8 cellular contexts compared by ENCODE assay signal in genomic region chr15:69159805-69160140, GRCh38. TPM values are rescaled to one million over a fixed set of nuclear protein-coding genes. Genes with fewer than 3 reads are reported as not detected.
DNase-seq lines count a peak whose midpoint lies in the region; ATAC-seq, FAIRE-seq and TF ChIP-seq lines count a peak whose summit lies in the region.

No MANE protein-coding gene starts in this region.

- TF ChIP-seq CTCF in A549 (IDR thresholded peaks at IDR 0.05): no peak

- TF ChIP-seq POLR2A in A549 (IDR thresholded peaks at IDR 0.05; ENCODE audit: low read length): no peak

- H3K36me3 Mint-ChIP-seq in dendritic cell treated with granulocyte-macrophage colony-stimulating factor and Interleukin-4, amounts not matched to agents 40 ng/mL and 50 ng/mL, for 4 days (ENCODE audit: low read depth): peaks cover 13% of the 10 kb centered on the region
- H3K36me3 Mint-ChIP-seq in naive B cell: no peaks in the 10 kb centered on the region

- FAIRE-seq in A549 (lab: Jason Lieb, UNC): no peak

- peak overlapping the region; percentile 78 for H3K4me2 ChIP-seq in A549

- WGBS in A549 (ENCODE audit: missing lambda C conversion rate): 18% methylated on average over 7 of the region's 7 CpGs

- peaks cover 21% of the 10 kb centered on the region for H3K4me1 ChIP-seq in A549

- CTCF ChIA-PET in A549 (lab: Yijun Ruan, JAX): interaction anchor here (1.9 to 6.2 kb wide), 9 partner anchors 10 to 256 kb away, joined by 5 to 51 read pairs (median 16); no protein-coding TSS in a partner anchor

- H3K27ac Mint-ChIP-seq in dendritic cell treated with granulocyte-macrophage colony-stimulating factor and Interleukin-4, amounts not matched to agents 40 ng/mL and 50 ng/mL, for 4 days: peak overlapping the region; percentile 86
- peak overlapping the region; percentile 89 to 98 (median 95) for H3K27ac Mint-ChIP-seq in naive B cell

- no peak for DNase-seq in A549 (ENCODE audit: low read depth in 1 of 2, low spot score in 1 of 2)
- DNase-seq in Jurkat, Clone E6-1 (ENCODE audit: low read depth, low spot score): no peak
- no peak for DNase-seq in naive B cell
- no peak for DNase-seq in AG08395 (ENCODE audit: low spot score)
- DNase-seq in NOMO-1 (lab: John Stamatoyannopoulos, UW; ENCODE audit: unreplicated experiment in 2 of 2): no peak
- no peak for DNase-seq in NOMO-1 treated with dmso at 0.1 percent for 144 hours (lab: John Stamatoyannopoulos, UW; ENCODE audit: unreplicated experiment)
- DNase-seq in activated CD4-positive, CD25-positive, alpha-beta regulatory T cell treated with anti-CD3 and anti-CD28 coated beads, Interleukin-2, amount 50 U/mL, for 72 hours: no peak

- peak overlapping the region; percentile 82 for H3K4me3 ChIP-seq in A549
- peak overlapping the region; percentile 75 for H3K4me3 ChIP-seq in Jurkat, Clone E6-1 (ENCODE audit: low read length)

- no peak for TF ChIP-seq RAD21 in A549 (conservative IDR thresholded peaks at IDR 0.05 in 1 of 2, IDR thresholded peaks at IDR 0.05 in 1 of 2)

- ATAC-seq in A549 (no peak), naive B cell (ENCODE audit: low read depth in 2 of 2) (no peak)

- H3K27ac ChIP-seq in A549: peak overlapping the region; percentile 61 to 89

- TF ChIP-seq EP300 in A549 (IDR thresholded peaks at IDR 0.05): no peak

- POLR2A ChIA-PET in A549 (lab: Yijun Ruan, JAX): interaction anchor here (0.5 to 2.2 kb wide), 14 partner anchors 14 to 896 kb away, joined by 3 to 10 read pairs (median 4); no protein-coding TSS in a partner anchor

- intact Hi-C loops in dendritic cell treated with granulocyte-macrophage colony-stimulating factor and Interleukin-4, amounts not matched to agents 40 ng/mL and 50 ng/mL, for 4 days (cut with micrococcal nuclease): loop anchor here (2.0 to 10.0 kb wide), 2 partner anchors 29 to 255 kb away; partner anchors contain the start of gene KIF23

- peaks cover 20% of the 10 kb centered on the region for H3K4me1 Mint-ChIP-seq in dendritic cell treated with granulocyte-macrophage colony-stimulating factor and Interleukin-4, amounts not matched to agents 40 ng/mL and 50 ng/mL, for 4 days (ENCODE audit: low read depth)
- H3K4me1 Mint-ChIP-seq in naive B cell: peaks cover 15 to 21% (median 18%) of the 10 kb centered on the region in 3 donors

- H3K4me3 Mint-ChIP-seq in dendritic cell treated with granulocyte-macrophage colony-stimulating factor and Interleukin-4, amounts not matched to agents 40 ng/mL and 50 ng/mL, for 4 days: peak overlapping the region; percentile 93
- peak overlapping the region; percentile 91 to 99 (median 96) for H3K4me3 Mint-ChIP-seq in naive B cell

- no peaks in the 10 kb centered on the region for H3K9me3 ChIP-seq in A549

- peaks cover 7% of the 10 kb centered on the region for H3K27me3 Mint-ChIP-seq in dendritic cell treated with granulocyte-macrophage colony-stimulating factor and Interleukin-4, amounts not matched to agents 40 ng/mL and 50 ng/mL, for 4 days
- peaks cover 2 to 3% (median 2%) of the 10 kb centered on the region in 3 donors for H3K27me3 Mint-ChIP-seq in naive B cell

- H3K9me3 Mint-ChIP-seq in dendritic cell treated with granulocyte-macrophage colony-stimulating factor and Interleukin-4, amounts not matched to agents 40 ng/mL and 50 ng/mL, for 4 days: no peaks in the 10 kb centered on the region
- H3K9me3 Mint-ChIP-seq in naive B cell: no peaks in the 10 kb centered on the region

TF ChIP-seq in A549, 52 proteins besides CTCF, POLR2A, EP300 and RAD21:
- TF ChIP-seq SMC3 (IDR thresholded peaks at IDR 0.05) (no peak), HOXB5 (CRISPR knock-in tag; IDR thresholded peaks at IDR 0.05) (no peak), ZSCAN20 (CRISPR knock-in tag; IDR thresholded peaks at IDR 0.05) (no peak), ZFP36 (IDR thresholded peaks at IDR 0.05; ENCODE audit: borderline replicate concordance, partially characterized antibody) (no peak), EHF (CRISPR knock-in tag; IDR thresholded peaks at IDR 0.05) (no peak), ESRRA (IDR thresholded peaks at IDR 0.05; ENCODE audit: borderline replicate concordance, low read length) (no peak), TFCP2L1 (CRISPR knock-in tag; IDR thresholded peaks at IDR 0.05) (no peak), EHMT2 (IDR thresholded peaks at IDR 0.05; ENCODE audit: low read depth) (no peak)

RNA-seq across cellular contexts. Expression of gene GLCE, which starts 0.7 kb away (rescaled TPM):
- polyA plus RNA-seq in A549 (2011; rRNA removed) (41.8 TPM in 2 replicates), A549 (2017; fragmentation: RNase III; extraction: RNeasy Plus Mini Kit Qiagen cat#74134 plus additional on column Dnase treatment) (19.0 to 21.5 TPM (median 19.6 TPM) in 3 replicates), naive B cell (ENCODE audit: low read depth in 6 of 6) (1 to 10 TPM; 5.1 to 8.9 (median 6.7) TPM)
- polyA plus RNA-seq in A549 (2012; cell fraction: cytosol; rRNA removed): 13.2 and 14.5 TPM in 2 replicates
- 6.1 and 10.1 TPM in 2 replicates for polyA plus RNA-seq in A549 (2012; cell fraction: nucleus; rRNA removed)
- polyA minus RNA-seq in A549 (2011; rRNA and poly(A)+ RNA removed): 21.5 and 22.8 TPM in 2 replicates
- polyA plus RNA-seq in Jurkat, Clone E6-1 (2012; ENCODE audit: insufficient read depth, insufficient read length): 8.0 TPM
